In the genomic region with DNA sequence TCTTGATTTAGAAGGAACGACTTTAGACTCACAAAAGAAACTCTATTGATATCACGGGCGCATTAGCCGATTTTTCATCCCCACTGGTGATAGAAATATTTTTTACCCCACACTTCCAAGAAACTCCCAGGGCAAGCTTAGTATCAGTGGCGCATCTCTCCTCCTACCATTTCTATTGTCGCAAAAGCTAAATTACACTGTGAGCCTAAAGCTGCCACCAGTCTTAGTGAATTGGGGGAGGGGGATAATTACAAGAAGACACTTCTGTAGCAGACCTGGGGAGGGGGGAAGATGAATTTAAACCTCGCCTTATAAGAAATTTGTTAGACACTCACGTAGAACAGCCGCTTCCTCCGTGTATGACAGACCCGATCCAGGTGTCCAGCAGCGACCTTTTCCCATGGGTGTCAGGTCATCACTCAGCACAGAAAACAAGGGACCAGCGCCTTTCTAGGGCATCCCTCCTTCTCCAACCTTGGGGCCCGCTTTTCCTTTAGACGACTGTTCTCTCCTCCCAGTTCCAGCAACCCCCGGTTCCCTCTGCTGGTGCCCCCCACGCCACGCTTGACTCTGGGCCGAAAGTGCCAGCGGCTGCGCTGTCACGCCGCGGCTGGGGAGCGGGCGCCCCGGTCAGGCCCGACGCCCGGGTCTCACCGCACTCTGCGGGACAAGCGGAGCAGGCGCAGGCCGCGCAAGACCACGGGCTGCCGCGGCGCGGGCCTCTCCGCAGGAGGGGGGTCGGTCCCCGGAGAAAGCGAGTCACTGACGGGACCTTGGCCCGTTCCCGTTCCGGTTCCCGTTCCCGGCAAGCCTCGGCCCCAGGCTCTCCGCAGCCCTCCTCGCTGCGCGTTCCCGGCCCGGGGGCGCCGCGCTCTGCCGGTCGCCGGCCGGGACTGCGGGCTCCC, we compare ENCODE assay signal across 8 cellular contexts. TPM values are rescaled to one million over a fixed set of nuclear protein-coding genes. Genes with fewer than 3 reads are reported as not detected.
A peak's percentile ranks its signal among the peaks of the same experiment; 100 is the strongest.
DNase-seq lines count a peak whose midpoint lies in the region; ATAC-seq and TF ChIP-seq lines count a peak whose summit lies in the region.

No MANE protein-coding gene starts in this region.

- peak; percentile 57 for DNase-seq in activated CD8-positive, alpha-beta memory T cell treated with anti-CD3 and anti-CD28 coated beads, Interleukin-2, amount 50 U/mL, for 48 hours
- DNase-seq in heart right ventricle (peak; percentile 50 to 58), posterior cingulate gyrus (peak in 7 of 10 donors; percentile 30 to 92 (median 51)), A172 (ENCODE audit: low spot score) (no peak), SHP77 (lab: John Stamatoyannopoulos, UW) (no peak)

- 6 to 8% methylated on average over 54 to 66 of the region's 66 CpGs for WGBS in heart right ventricle, 2 donors

- no peaks in the 10 kb centered on the region for H3K27me3 ChIP-seq in heart right ventricle

- TF ChIP-seq CTCF in heart right ventricle (IDR thresholded peaks at IDR 0.05) = peak in 3 of 9 donors; percentile 13 to 63 (median 27)

- peak overlapping the region; percentile 69 to 95 (median 76) for H3K4me3 ChIP-seq in heart right ventricle

- ATAC-seq in HG02885 (IDR thresholded peaks at IDR 0.05; ENCODE audit: poor library complexity, unreplicated experiment) (peak; percentile 3), heart right ventricle (peak; percentile 6 to 56 (median 23)), HG02798 (IDR thresholded peaks at IDR 0.05; ENCODE audit: poor library complexity, unreplicated experiment) (no peak)

- H3K4me1 ChIP-seq in ES-I3 (ENCODE audit: insufficient read depth, low read length) (peaks cover 38% of the 10 kb centered on the region), heart right ventricle (peaks cover 0 to 70% (median 47%) of the 10 kb centered on the region in 9 donors)

- H3K9ac ChIP-seq in ES-I3 (ENCODE audit: low read depth, low read length) = peak overlapping the region; percentile 51

- peak overlapping the region; percentile 62 to 89 (median 86) for H3K27ac ChIP-seq in heart right ventricle

- H3K36me3 ChIP-seq in ES-I3 (ENCODE audit: insufficient read depth, low read length) (no peaks in the 10 kb centered on the region), heart right ventricle (peaks cover 0 to 6% (median 0%) of the 10 kb centered on the region in 9 donors)

- no peaks in the 10 kb centered on the region for H3K9me3 ChIP-seq in ES-I3 (ENCODE audit: control insufficient read depth, insufficient read depth, low read length)
- H3K9me3 ChIP-seq in heart right ventricle = no peaks in the 10 kb centered on the region

- intact Hi-C loops in heart right ventricle (cut with DNase I) = loop anchor here in 7 of 10 donors (1.0 to 10.0 kb wide), 6 partner anchors 43 to 335 kb away; no protein-coding TSS in a partner anchor
- intact Hi-C loops in posterior cingulate gyrus (cut with DNase I) = loop anchor here (5.0 kb wide), 2 partner anchors 42 to 63 kb away; a partner anchor contains a TSS

RNA-seq across cellular contexts. Expression of a gene that starts 0.8 kb away (rescaled TPM):
- 100 to 1,000 TPM in 5 of 10 donors, 10 to 100 TPM in 5; 96.7 to 136 (median 102) TPM for total RNA-seq in heart right ventricle
- 10 to 100 TPM; 81.2 to 95.4 TPM for polyA plus RNA-seq in heart right ventricle
- total RNA-seq in A172 (2014; rRNA removed; shearing (Covaris generic)) = 45.7 and 62.0 TPM in 2 replicates

RNA-seq across cellular contexts. Expression of a gene that starts 42.3 kb away (rescaled TPM):
- 1 to 10 TPM; 3.4 to 9.3 (median 5.8) TPM for total RNA-seq in heart right ventricle
- 1 to 10 TPM in 1 of 2 donors, under 1 TPM in 1; 0.83 to 1.6 TPM for polyA plus RNA-seq in heart right ventricle
- total RNA-seq in A172 (2014; rRNA removed; shearing (Covaris generic)) = 4.0 and 5.1 TPM in 2 replicates

Comparison
In these comparisons a context has a peak if more than half of its experiments do, and no peak if none do; other contexts are left out.
1. DNase-seq: peak in activated CD8-positive, alpha-beta memory T cell treated with anti-CD3 and anti-CD28 coated beads, Interleukin-2, amount 50 U/mL, for 48 hours (single experiment), heart right ventricle (2 of 2) and posterior cingulate gyrus (7 of 10); none in A172 (single experiment) and SHP77 (0 of 2).